19 cellular contexts compared by ENCODE assay signal in genomic region chr5:15489571-15490235, GRCh38. TPM values are rescaled to one million over a fixed set of nuclear protein-coding genes. Genes with fewer than 3 reads are reported as not detected.
"Had no signal": no experiment of that assay in that cellular context is flagged by ENCODE, and none has a peak within 500 bp of the region (broad histone marks: within the 10 kb centered on the region; RNA-seq: fewer than 3 reads in every experiment).

No MANE protein-coding gene starts in this region.

- H3K27ac Mint-ChIP-seq: activated B cell treated with CpG ODN at 0.5 μM for 24 hours; activated CD4-positive, alpha-beta T cell treated with anti-CD3 and anti-CD28 coated beads, Interleukin-2, amount 10 ng/mL, durations not matched to agents 24 days and 14 days; activated CD8-positive, alpha-beta T cell treated with anti-CD3 and anti-CD28 coated beads, Interleukin-2, amount 10 ng/mL, durations not matched to agents 7 days and 5 days; activated naive CD8-positive, alpha-beta T cell treated with anti-CD3 and anti-CD28 coated beads, Interleukin-2, amount 10 ng/mL, durations not matched to agents 7 days and 5 days; endodermal cell; natural killer cell treated with Interleukin-12 subunit alpha and Interleukin-12 subunit beta and Interleukin-15 and Interleukin-18, amount 100 ng/mL, for 72 hours; stimulated activated memory B cell treated with anti-CD40 and anti-IgM and Interleukin-4, amounts not matched to agents 10 μg/mL and 1 μg/mL and 100 μg/mL, for 72 hours; T-helper 17 cell had no signal

- H3K4me1 Mint-ChIP-seq: activated B cell treated with CpG ODN at 0.5 μM for 24 hours; activated CD4-positive, alpha-beta T cell treated with anti-CD3 and anti-CD28 coated beads, Interleukin-2, amount 10 ng/mL, durations not matched to agents 24 days and 14 days; activated naive CD8-positive, alpha-beta T cell treated with anti-CD3 and anti-CD28 coated beads, Interleukin-2, amount 10 ng/mL, durations not matched to agents 7 days and 5 days; endodermal cell; stimulated activated memory B cell treated with anti-CD40 and anti-IgM and Interleukin-4, amounts not matched to agents 10 μg/mL and 1 μg/mL and 100 μg/mL, for 72 hours; T-helper 17 cell had no signal

- H3K4me3 ChIP-seq: breast epithelium, dorsolateral prefrontal cortex, left ventricle myocardium inferior, transverse colon had no signal

- H3K9me3 ChIP-seq: breast epithelium, left ventricle myocardium inferior, transverse colon had no signal

- H3K27me3 Mint-ChIP-seq: activated B cell treated with CpG ODN at 0.5 μM for 24 hours; activated CD4-positive, alpha-beta T cell treated with anti-CD3 and anti-CD28 coated beads, Interleukin-2, amount 10 ng/mL, durations not matched to agents 24 days and 14 days; activated naive CD8-positive, alpha-beta T cell treated with anti-CD3 and anti-CD28 coated beads, Interleukin-2, amount 10 ng/mL, durations not matched to agents 7 days and 5 days; natural killer cell treated with Interleukin-12 subunit alpha and Interleukin-12 subunit beta and Interleukin-15 and Interleukin-18, amount 100 ng/mL, for 72 hours; stimulated activated memory B cell treated with anti-CD40 and anti-IgM and Interleukin-4, amounts not matched to agents 10 μg/mL and 1 μg/mL and 100 μg/mL, for 72 hours; T-helper 17 cell had no signal

- H3K36me3 ChIP-seq: breast epithelium, left ventricle myocardium inferior, transverse colon had no signal

- H3K27ac ChIP-seq: breast epithelium, dorsolateral prefrontal cortex, left ventricle myocardium inferior, transverse colon had no signal

- ATAC-seq: activated CD8-positive, alpha-beta T cell treated with anti-CD3 and anti-CD28 coated beads, Interleukin-2, amount 10 ng/mL, durations not matched to agents 7 days and 5 days; natural killer cell treated with Interleukin-12 subunit alpha and Interleukin-12 subunit beta and Interleukin-15 and Interleukin-18, amount 100 ng/mL, for 72 hours; stimulated activated memory B cell treated with anti-CD40 and anti-IgM and Interleukin-4, amounts not matched to agents 10 μg/mL and 1 μg/mL and 100 μg/mL, for 72 hours; T-helper 17 cell had no signal

- H3K4me3 Mint-ChIP-seq: activated B cell treated with CpG ODN at 0.5 μM for 24 hours; activated CD4-positive, alpha-beta T cell treated with anti-CD3 and anti-CD28 coated beads, Interleukin-2, amount 10 ng/mL, durations not matched to agents 24 days and 14 days; activated CD8-positive, alpha-beta T cell treated with anti-CD3 and anti-CD28 coated beads, Interleukin-2, amount 10 ng/mL, durations not matched to agents 7 days and 5 days; activated naive CD8-positive, alpha-beta T cell treated with anti-CD3 and anti-CD28 coated beads, Interleukin-2, amount 10 ng/mL, durations not matched to agents 7 days and 5 days; endodermal cell; natural killer cell treated with Interleukin-12 subunit alpha and Interleukin-12 subunit beta and Interleukin-15 and Interleukin-18, amount 100 ng/mL, for 72 hours; stimulated activated memory B cell treated with anti-CD40 and anti-IgM and Interleukin-4, amounts not matched to agents 10 μg/mL and 1 μg/mL and 100 μg/mL, for 72 hours; T-helper 17 cell had no signal

- DNase-seq: activated B cell treated with CpG ODN at 0.5 μM for 24 hours; activated CD4-positive, alpha-beta T cell treated with anti-CD3 and anti-CD28 coated beads, Interleukin-2, amount 10 ng/mL, durations not matched to agents 24 days and 14 days; activated CD8-positive, alpha-beta T cell treated with anti-CD3 and anti-CD28 coated beads, Interleukin-2, amount 10 ng/mL, durations not matched to agents 7 days and 5 days; activated naive CD4-positive, alpha-beta T cell; activated naive CD8-positive, alpha-beta T cell treated with anti-CD3 and anti-CD28 coated beads, Interleukin-2, amount 10 ng/mL, durations not matched to agents 7 days and 5 days; aorta; dorsolateral prefrontal cortex; endodermal cell; erythroblast; islet precursor cell; left ventricle myocardium inferior; mesenchymal stem cell; posterior cingulate gyrus; stimulated activated CD4-positive, alpha-beta T cell treated with anti-CD3 and anti-CD28 coated beads, Interleukin-2, amount 100 ng/mL, for 48 hours; T-helper 17 cell; transverse colon had no signal

- H3K4me1 ChIP-seq: breast epithelium, left ventricle myocardium inferior, transverse colon had no signal

- H3K27me3 ChIP-seq: breast epithelium, transverse colon had no signal

- H3K9me3 Mint-ChIP-seq: activated B cell treated with CpG ODN at 0.5 μM for 24 hours; activated CD4-positive, alpha-beta T cell treated with anti-CD3 and anti-CD28 coated beads, Interleukin-2, amount 10 ng/mL, durations not matched to agents 24 days and 14 days; activated naive CD8-positive, alpha-beta T cell treated with anti-CD3 and anti-CD28 coated beads, Interleukin-2, amount 10 ng/mL, durations not matched to agents 7 days and 5 days; endodermal cell had no signal

RNA-seq across cellular contexts. Expression of gene FBXL7, which starts 10.3 kb away (rescaled TPM):
- total RNA-seq: activated B cell treated with CpG ODN at 0.5 μM for 24 hours; activated CD4-positive, alpha-beta T cell treated with anti-CD3 and anti-CD28 coated beads, Interleukin-2, amount 10 ng/mL, durations not matched to agents 24 days and 14 days; activated CD8-positive, alpha-beta T cell treated with anti-CD3 and anti-CD28 coated beads, Interleukin-2, amount 10 ng/mL, durations not matched to agents 7 days and 5 days; activated naive CD8-positive, alpha-beta T cell treated with anti-CD3 and anti-CD28 coated beads, Interleukin-2, amount 10 ng/mL, durations not matched to agents 7 days and 5 days; natural killer cell treated with Interleukin-12 subunit alpha and Interleukin-12 subunit beta and Interleukin-15 and Interleukin-18, amount 100 ng/mL, for 72 hours; T-helper 17 cell had no signal
